Comparison of ENCODE assay signal across 11 cellular contexts in genomic region chr4:39814403-39815185, GRCh38.
A peak's percentile ranks its signal among the peaks of the same experiment; 100 is the strongest.
DNase-seq lines count a peak whose midpoint lies in the region; ATAC-seq and TF ChIP-seq lines count a peak whose summit lies in the region.
"Had no signal": no experiment of that assay in that cellular context is flagged by ENCODE, and none has a peak within 500 bp of the region (broad histone marks: within the 10 kb centered on the region; RNA-seq: fewer than 3 reads in every experiment).

No MANE protein-coding gene starts in this region.

- peaks cover 9% of the 10 kb centered on the region for H3K9me3 Mint-ChIP-seq in activated naive CD4-positive, alpha-beta T cell treated with anti-CD3 and anti-CD28 coated beads, Interleukin-2, amount 10 ng/mL, durations not matched to agents 7 days and 5 days

- H3K4me3 ChIP-seq in epithelial cell of esophagus (ENCODE audit: low read length): no peak overlapping the region
- no peak overlapping the region for H3K4me3 ChIP-seq in BE2C (ENCODE audit: low read depth, low read length)
- H3K4me3 ChIP-seq: left ventricle myocardium inferior, skin epidermis had no signal

- ATAC-seq in T-helper 17 cell (peak; percentile 48), HG03097 (IDR thresholded peaks at IDR 0.05; ENCODE audit: low FRiP score, unreplicated experiment) (no peak)
- no peak for ATAC-seq in stimulated activated naive CD8-positive, alpha-beta T cell treated with anti-CD3 and anti-CD28 coated beads, Interleukin-15, Interleukin-2, amounts not matched to agents 100 U/mL and 50 U/mL, for 24 hours
- ATAC-seq: PC-3 had no signal

- DNase-seq in activated naive CD4-positive, alpha-beta T cell treated with anti-CD3 and anti-CD28 coated beads, Interleukin-2, amount 10 ng/mL, durations not matched to agents 7 days and 5 days: peak; percentile 29
- no peak for DNase-seq in activated naive CD4-positive, alpha-beta T cell treated with Interleukin-2 at 50 U/mL for 16 hours
- DNase-seq in T-helper 17 cell: no peak
- peak; percentile 28 for DNase-seq in epithelial cell of esophagus (ENCODE audit: low read depth)
- peak; percentile 12 for DNase-seq in stimulated activated naive CD8-positive, alpha-beta T cell treated with anti-CD3 and anti-CD28 coated beads, Interleukin-15, Interleukin-2, amounts not matched to agents 100 U/mL and 50 U/mL, for 24 hours
- no peak for DNase-seq in BE2C
- DNase-seq in NCI-H1694 (lab: John Stamatoyannopoulos, UW): no peak
- DNase-seq: left ventricle myocardium inferior, PC-3 had no signal

- H3K27me3 Mint-ChIP-seq in activated naive CD4-positive, alpha-beta T cell treated with anti-CD3 and anti-CD28 coated beads, Interleukin-2, amount 10 ng/mL, durations not matched to agents 7 days and 5 days: peaks cover 10% of the 10 kb centered on the region
- no peaks in the 10 kb centered on the region for H3K27me3 Mint-ChIP-seq in T-helper 17 cell

- H3K4me3 Mint-ChIP-seq in activated naive CD4-positive, alpha-beta T cell treated with anti-CD3 and anti-CD28 coated beads, Interleukin-2, amount 10 ng/mL, durations not matched to agents 7 days and 5 days: peak overlapping the region; percentile 19
- peak overlapping the region; percentile 19 for H3K4me3 Mint-ChIP-seq in T-helper 17 cell

- peaks cover 2% of the 10 kb centered on the region for H3K4me1 Mint-ChIP-seq in activated naive CD4-positive, alpha-beta T cell treated with anti-CD3 and anti-CD28 coated beads, Interleukin-2, amount 10 ng/mL, durations not matched to agents 7 days and 5 days
- H3K4me1 Mint-ChIP-seq in T-helper 17 cell: peaks cover 3% of the 10 kb centered on the region

- CTCF ChIA-PET in activated naive CD4-positive, alpha-beta T cell treated with anti-CD3 and anti-CD28 coated beads, Interleukin-2, amount 10 ng/mL, durations not matched to agents 7 days and 5 days (lab: Charles Lee): no interaction called here

- no peak for TF ChIP-seq CTCF in epithelial cell of esophagus (IDR thresholded peaks at IDR 0.05; ENCODE audit: insufficient read depth, low read depth, low read length, missing control alignments)
- TF ChIP-seq CTCF in BE2C (IDR thresholded peaks at IDR 0.05; ENCODE audit: low read depth, low read length): no peak

- peaks cover 7% of the 10 kb centered on the region for H3K36me3 Mint-ChIP-seq in activated naive CD4-positive, alpha-beta T cell treated with anti-CD3 and anti-CD28 coated beads, Interleukin-2, amount 10 ng/mL, durations not matched to agents 7 days and 5 days
- H3K36me3 Mint-ChIP-seq in T-helper 17 cell (ENCODE audit: low read depth): no peaks in the 10 kb centered on the region

- peak overlapping the region; percentile 61 for H3K27ac Mint-ChIP-seq in activated naive CD4-positive, alpha-beta T cell treated with anti-CD3 and anti-CD28 coated beads, Interleukin-2, amount 10 ng/mL, durations not matched to agents 7 days and 5 days
- H3K27ac Mint-ChIP-seq in T-helper 17 cell: peak overlapping the region; percentile 68

- H3K4me1 ChIP-seq in BE2C: no peaks in the 10 kb centered on the region
- H3K4me1 ChIP-seq: left ventricle myocardium inferior had no signal

- H3K27me3 ChIP-seq in BE2C: no peaks in the 10 kb centered on the region

- H3K36me3 ChIP-seq in BE2C: no peaks in the 10 kb centered on the region
- H3K36me3 ChIP-seq: left ventricle myocardium inferior had no signal

- H3K9me3 ChIP-seq in T-helper 17 cell (ENCODE audit: control insufficient read depth, low read length, poor library complexity, severe bottlenecking): no peaks in the 10 kb centered on the region
- no peaks in the 10 kb centered on the region for H3K9me3 ChIP-seq in BE2C
- H3K9me3 ChIP-seq: left ventricle myocardium inferior had no signal

Comparison
In these comparisons a context has a peak if more than half of its experiments do, and no peak if none do; other contexts are left out.
1. DNase-seq: peak in activated naive CD4-positive, alpha-beta T cell treated with anti-CD3 and anti-CD28 coated beads, Interleukin-2, amount 10 ng/mL, durations not matched to agents 7 days and 5 days (single experiment), epithelial cell of esophagus (single experiment) and stimulated activated naive CD8-positive, alpha-beta T cell treated with anti-CD3 and anti-CD28 coated beads, Interleukin-15, Interleukin-2, amounts not matched to agents 100 U/mL and 50 U/mL, for 24 hours (single experiment); none in activated naive CD4-positive, alpha-beta T cell treated with Interleukin-2 at 50 U/mL for 16 hours (single experiment), T-helper 17 cell (0 of 3), BE2C (single experiment) and NCI-H1694 (single experiment).